In the genomic region with DNA sequence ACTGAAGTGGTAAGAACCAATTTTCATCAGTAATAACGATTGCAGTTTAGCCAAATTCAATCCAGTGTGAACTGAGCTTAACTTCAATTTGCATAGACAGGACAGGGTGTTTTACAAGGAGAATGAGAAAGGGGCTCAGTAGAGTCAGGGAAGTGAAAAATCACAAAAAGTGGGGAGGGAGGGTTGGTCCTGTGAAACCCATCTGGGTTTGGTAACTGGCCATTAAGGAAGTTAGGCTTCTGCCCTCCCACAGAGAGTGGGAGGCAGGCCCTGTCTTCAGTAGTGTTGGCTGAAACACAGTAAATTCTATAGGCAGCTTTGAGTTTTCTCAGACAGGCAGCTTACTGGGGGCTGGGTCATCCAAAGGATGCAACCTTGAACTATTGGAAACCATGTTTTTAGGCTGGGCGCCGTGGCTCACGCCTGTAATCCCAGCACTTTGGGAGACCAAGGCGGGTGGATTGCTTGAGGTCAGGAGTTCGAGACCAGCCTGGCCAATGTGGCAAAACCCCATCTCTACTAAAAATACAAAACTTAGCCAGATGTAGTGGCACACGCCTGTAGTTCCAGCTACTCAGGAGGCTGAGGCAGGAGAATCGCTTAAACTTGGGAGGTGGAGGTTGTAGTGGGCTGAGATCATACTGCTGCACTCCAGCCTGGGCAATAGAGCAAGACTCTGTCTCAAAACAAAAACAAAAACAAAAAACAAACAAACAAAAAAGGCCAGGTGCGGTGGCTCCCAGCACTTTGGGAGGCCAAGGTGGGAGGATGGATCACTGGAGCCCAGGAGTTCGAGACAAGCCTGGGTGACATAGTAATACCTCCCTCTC, we compare ENCODE assay signal across 1 cellular context.
A peak's percentile ranks its signal among the peaks of the same experiment; 100 is the strongest.
TF ChIP-seq lines count a peak whose summit lies in the region.

No MANE protein-coding gene starts in this region.

TF ChIP-seq in HepG2, 621 proteins besides CTCF, POLR2A, EP300 and RAD21:
- TF ChIP-seq ZNF558 (CRISPR knock-in tag; IDR thresholded peaks at IDR 0.05; ENCODE audit: borderline replicate concordance) (0 out of 2 replicates have a peak, but pooled peaks have one; percentile 39), ZNF121 (CRISPR knock-in tag; IDR thresholded peaks at IDR 0.05) (0 out of 2 replicates have a peak, but pooled peaks have one; percentile 15)
TF ChIP-seq in HepG2: peak in this region for 2; not testable (repeated sequence) for 619.
